Comparison of ENCODE assay signal across 15 cellular contexts in genomic region chr10:61877882-61878281, GRCh38. TPM values are rescaled to one million over a fixed set of nuclear protein-coding genes. Genes with fewer than 3 reads are reported as not detected.
A peak's percentile ranks its signal among the peaks of the same experiment; 100 is the strongest.
DNase-seq lines count a peak whose midpoint lies in the region; TF ChIP-seq lines count a peak whose summit lies in the region.
"Had no signal": no experiment of that assay in that cellular context is flagged by ENCODE, and none has a peak within 500 bp of the region (broad histone marks: within the 10 kb centered on the region; RNA-seq: fewer than 3 reads in every experiment).

No MANE protein-coding gene starts in this region.

- H3K4me3 Mint-ChIP-seq in osteocyte (ENCODE audit: unreplicated experiment): no peak overlapping the region
- H3K4me3 Mint-ChIP-seq in activated naive CD8-positive, alpha-beta T cell treated with anti-CD3 and anti-CD28 coated beads for 36 hours: no peak overlapping the region
- H3K4me3 Mint-ChIP-seq: CD8-positive, alpha-beta T cell; GM23338 had no signal

- no peaks in the 10 kb centered on the region for H3K27me3 Mint-ChIP-seq in osteocyte (ENCODE audit: unreplicated experiment)
- peaks cover 17% of the 10 kb centered on the region for H3K27me3 Mint-ChIP-seq in activated naive CD8-positive, alpha-beta T cell treated with anti-CD3 and anti-CD28 coated beads for 36 hours

- no peak for TF ChIP-seq POLR2A in erythroblast (IDR thresholded peaks at IDR 0.05; ENCODE audit: low read length)

- H3K4me1 Mint-ChIP-seq in osteocyte (ENCODE audit: unreplicated experiment): peaks cover 21% of the 10 kb centered on the region
- H3K4me1 Mint-ChIP-seq in activated naive CD8-positive, alpha-beta T cell treated with anti-CD3 and anti-CD28 coated beads for 36 hours: peaks cover 15% of the 10 kb centered on the region
- H3K4me1 Mint-ChIP-seq: GM23338 had no signal

- intact Hi-C loops in head of caudate nucleus (cut with DNase I): no loop called here

- no peak for TF ChIP-seq CTCF in osteocyte (IDR thresholded peaks at IDR 0.05)

- H3K27ac Mint-ChIP-seq in osteocyte (ENCODE audit: unreplicated experiment): peak overlapping the region; percentile 46
- H3K27ac Mint-ChIP-seq in activated naive CD8-positive, alpha-beta T cell treated with anti-CD3 and anti-CD28 coated beads for 36 hours: no peak overlapping the region
- H3K27ac Mint-ChIP-seq: CD8-positive, alpha-beta T cell; GM23338 had no signal

- no peaks in the 10 kb centered on the region for H3K36me3 Mint-ChIP-seq in osteocyte (ENCODE audit: unreplicated experiment)
- no peaks in the 10 kb centered on the region for H3K36me3 Mint-ChIP-seq in activated naive CD8-positive, alpha-beta T cell treated with anti-CD3 and anti-CD28 coated beads for 36 hours
- H3K36me3 Mint-ChIP-seq: CD8-positive, alpha-beta T cell had no signal

- no peaks in the 10 kb centered on the region for H3K9me3 Mint-ChIP-seq in osteocyte (ENCODE audit: unreplicated experiment)
- peaks cover 4% of the 10 kb centered on the region for H3K9me3 Mint-ChIP-seq in activated naive CD8-positive, alpha-beta T cell treated with anti-CD3 and anti-CD28 coated beads for 36 hours
- H3K9me3 Mint-ChIP-seq: CD8-positive, alpha-beta T cell; GM23338 had no signal

- DNase-seq in ecto neural progenitor cell (ENCODE audit: low spot score) (peak; percentile 53), myocyte (ENCODE audit: low read depth) (peak; percentile 29), osteocyte (ENCODE audit: extremely low spot score, unreplicated experiment) (no peak), head of caudate nucleus (no peak), NCI-H1092 (lab: John Stamatoyannopoulos, UW) (no peak), erythroblast (lab: John Stamatoyannopoulos, UW) (no peak)
- no peak for DNase-seq in activated naive CD8-positive, alpha-beta T cell treated with anti-CD3 and anti-CD28 coated beads for 36 hours
- DNase-seq: BE2C; CD8-positive, alpha-beta T cell; COR-L47; DMS153; DMS79 treated with DMSO at 0.1 percent for 48 hours; EL; H7 had no signal

RNA-seq across cellular contexts. Expression of gene ARID5B, which starts 23.6 kb away (rescaled TPM):
- 15.8 and 15.9 TPM in 2 replicates for total RNA-seq in myocyte
- polyA plus RNA-seq in myocyte (2012): 11.0 TPM
- 87.3 and 89.4 TPM in 2 replicates for total RNA-seq in osteocyte
- 10 to 100 TPM; 16.5 to 17.1 TPM for total RNA-seq in activated naive CD8-positive, alpha-beta T cell treated with anti-CD3 and anti-CD28 coated beads for 36 hours

Comparison
In these comparisons a context has a peak if more than half of its experiments do, and no peak if none do; other contexts are left out.
1. DNase-seq: peak in ecto neural progenitor cell (single experiment) and myocyte (single experiment); none in osteocyte (single experiment), head of caudate nucleus (0 of 42), NCI-H1092 (single experiment), activated naive CD8-positive, alpha-beta T cell treated with anti-CD3 and anti-CD28 coated beads for 36 hours (single experiment) and erythroblast (0 of 2).